Comparison of ENCODE assay signal across 11 cellular contexts in the genomic region with DNA sequence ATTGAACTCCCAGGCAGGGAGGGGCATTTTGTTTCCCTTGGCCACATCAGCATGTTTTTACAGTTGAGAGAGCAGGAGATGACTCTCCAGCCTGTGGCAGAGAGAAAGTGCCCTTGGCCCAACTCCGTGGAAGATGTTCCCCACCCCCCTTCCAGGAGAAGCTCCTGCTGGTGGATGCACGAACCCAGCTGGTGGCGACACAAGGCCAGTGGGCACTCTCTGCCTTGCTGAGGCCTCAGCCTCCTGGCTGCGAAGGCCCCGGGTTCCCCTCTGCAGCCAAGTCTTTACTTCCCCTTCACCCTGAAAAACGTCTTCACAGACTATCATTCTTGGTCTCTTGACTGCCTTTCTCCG.
DNase-seq lines count a peak whose midpoint lies in the region; ATAC-seq and TF ChIP-seq lines count a peak whose summit lies in the region.
"Had no signal": no experiment of that assay in that cellular context is flagged by ENCODE, and none has a peak within 500 bp of the region (broad histone marks: within the 10 kb centered on the region; RNA-seq: fewer than 3 reads in every experiment).

No MANE protein-coding gene starts in this region.

- H3K27me3 ChIP-seq in upper lobe of right lung (no peaks in the 10 kb centered on the region), H9 (ENCODE audit: insufficient read depth, low read length) (no peaks in the 10 kb centered on the region)
- H3K27me3 ChIP-seq: body of pancreas had no signal

- no peak overlapping the region for H3K56ac ChIP-seq in H9 (ENCODE audit: insufficient read length, low read depth, low read length)

- ATAC-seq in upper lobe of right lung = peak; percentile 69
- ATAC-seq in HG03139 (IDR thresholded peaks at IDR 0.05; ENCODE audit: unreplicated experiment) = no peak
- ATAC-seq: body of pancreas had no signal

- H4K20me1 ChIP-seq in H9 (ENCODE audit: control insufficient read depth, insufficient read depth, insufficient read length) = peaks cover 2% of the 10 kb centered on the region

- H2BK12ac ChIP-seq in H9 (ENCODE audit: insufficient read length, low read depth, low read length) = no peak overlapping the region

- no peaks in the 10 kb centered on the region; a peak in 1 of 7 replicates for H3K36me3 Mint-ChIP-seq in H9 (ENCODE audit: insufficient read depth in 1 of 3, low read depth in 3 of 3)

- H3K23me2 ChIP-seq in H9 (ENCODE audit: insufficient read length, low read depth, low read length, poor library complexity, severe bottlenecking) = no peaks in the 10 kb centered on the region

- H3K14ac ChIP-seq in H9 (ENCODE audit: insufficient read depth, low read length) = no peak overlapping the region; the same call in 1 of the 2 replicates

- no CpG with 5 or more reads among the region's 7 CpGs for WGBS in H9 (ENCODE audit: extremely low coverage, insufficient read length, low lambda C conversion rate)

- H3T11ph ChIP-seq in H9 (ENCODE audit: low read length) = no peak overlapping the region

- H3K79me1 ChIP-seq in H9 (ENCODE audit: insufficient read depth, low read depth, low read length, poor library complexity, severe bottlenecking) = no peaks in the 10 kb centered on the region

- H3K4ac ChIP-seq in H9 (ENCODE audit: low read depth, low read length) = no peak overlapping the region

- no peaks in the 10 kb centered on the region; the same call in 1 of the 2 replicates for H3K27me3 Mint-ChIP-seq in H9 (ENCODE audit: low read depth)

- H2BK20ac ChIP-seq in H9 (ENCODE audit: low read depth, low read length, poor library complexity, severe bottlenecking) = no peak overlapping the region

- H3K18ac ChIP-seq in H9 (ENCODE audit: insufficient read length, low read depth, low read length) = no peak overlapping the region

- no peak overlapping the region for H2BK5ac ChIP-seq in H9 (ENCODE audit: insufficient read length, low read length)

- no peak overlapping the region for H4K91ac ChIP-seq in H9 (ENCODE audit: insufficient read length, low read depth, low read length)

- no peak overlapping the region for H4K8ac ChIP-seq in H9 (replicated peaks; ENCODE audit: insufficient read length, low read depth, low read length)

- no peak overlapping the region for H2BK120ac ChIP-seq in H9 (ENCODE audit: low read depth, low read length, poor library complexity, severe bottlenecking)

- H3K79me2 ChIP-seq in H9 (ENCODE audit: insufficient read depth, low read length) = no peaks in the 10 kb centered on the region

- in situ Hi-C loops in astrocyte of the spinal cord (cut with HindIII; ENCODE audit: low sequenced_read_pairs) = no loop called here

- no peak overlapping the region for H2BK15ac ChIP-seq in H9 (ENCODE audit: low read depth, low read length)

- no peak overlapping the region for H3K4me2 ChIP-seq in H9 (ENCODE audit: insufficient read depth, insufficient read length, low read length)

- no peak overlapping the region for H3K9ac ChIP-seq in H9 (ENCODE audit: extremely low read depth, insufficient read length, low read length)

- H3K4me1 Mint-ChIP-seq in H9 = peaks cover 18 to 21% of the 10 kb centered on the region in 2 experiments

- no peak overlapping the region for H4K5ac ChIP-seq in H9 (ENCODE audit: insufficient read length, low read depth, low read length)

- H2AFZ ChIP-seq in H9 (ENCODE audit: low read length) = no peak overlapping the region

- no peak overlapping the region for H3K4me3 Mint-ChIP-seq in H9

- TF ChIP-seq CTCF in astrocyte of the spinal cord (IDR thresholded peaks at IDR 0.05; ENCODE audit: low read depth, low read length) (no peak), upper lobe of right lung (IDR thresholded peaks at IDR 0.05) (no peak), H9 (conservative IDR thresholded peaks at IDR 0.05) (no peak)

- H3K4me3 ChIP-seq in astrocyte of the spinal cord (ENCODE audit: low read depth, low read length) (no peak overlapping the region), upper lobe of right lung (no peak overlapping the region)
- H3K4me3 ChIP-seq: body of pancreas had no signal

- no peaks in the 10 kb centered on the region for H3K9me3 ChIP-seq in upper lobe of right lung
- H3K9me3 ChIP-seq in H9 (ENCODE audit: control insufficient read depth, low read depth, low read length) = no peaks in the 10 kb centered on the region
- H3K9me3 ChIP-seq: body of pancreas had no signal

- H3K4me1 ChIP-seq in upper lobe of right lung (peaks cover 8% of the 10 kb centered on the region), H9 (ENCODE audit: insufficient read depth, low read length) (0 out of 2 replicates have a peak, but pooled peaks cover 2% of the 10 kb centered on the region)
- H3K4me1 ChIP-seq: body of pancreas had no signal

- no peak overlapping the region for H3K23ac ChIP-seq in H9 (ENCODE audit: insufficient read length, low read depth, low read length)

- intact Hi-C loops in upper lobe of right lung (cut with DNase I) = no loop called here

- DNase-seq in Kasumi-1 (lab: John Stamatoyannopoulos, UW) = peak; percentile 19 to 41
- peak; percentile 42 for DNase-seq in astrocyte of the spinal cord (ENCODE audit: low read depth, low spot score)
- DNase-seq in kidney glomerular epithelial cell (lab: John Stamatoyannopoulos, UW) = peak; percentile 41
- peak; percentile 68 for DNase-seq in upper lobe of right lung
- no peak for DNase-seq in H9
- DNase-seq in activated CD4-positive, alpha-beta T cell treated with anti-CD3 and anti-CD28 coated beads, Interleukin-2, amount 50 U/mL, for 4 hours = no peak
- DNase-seq: DMS53, NCI-H187, OCI-M1 had no signal

- no peak overlapping the region for H2AK5ac ChIP-seq in H9 (ENCODE audit: insufficient read length, low read length)

- H3K27ac Mint-ChIP-seq in H9 = no peak overlapping the region

- no peaks in the 10 kb centered on the region for H3K36me3 ChIP-seq in upper lobe of right lung

- peaks cover 0 to 3% of the 10 kb centered on the region in 2 experiments; a peak in 1 of 5 replicates for H3K9me3 Mint-ChIP-seq in H9

- H3K27ac ChIP-seq in upper lobe of right lung (no peak overlapping the region), H9 (ENCODE audit: insufficient read length, low read depth, low read length) (no peak overlapping the region)

Comparison
In these comparisons a context has a peak if more than half of its experiments do, and no peak if none do; other contexts are left out.
1. DNase-seq: peak in Kasumi-1 (2 of 2), astrocyte of the spinal cord (single experiment), kidney glomerular epithelial cell (single experiment) and upper lobe of right lung (single experiment); none in H9 (single experiment) and activated CD4-positive, alpha-beta T cell treated with anti-CD3 and anti-CD28 coated beads, Interleukin-2, amount 50 U/mL, for 4 hours (0 of 2).